In the genomic region with DNA sequence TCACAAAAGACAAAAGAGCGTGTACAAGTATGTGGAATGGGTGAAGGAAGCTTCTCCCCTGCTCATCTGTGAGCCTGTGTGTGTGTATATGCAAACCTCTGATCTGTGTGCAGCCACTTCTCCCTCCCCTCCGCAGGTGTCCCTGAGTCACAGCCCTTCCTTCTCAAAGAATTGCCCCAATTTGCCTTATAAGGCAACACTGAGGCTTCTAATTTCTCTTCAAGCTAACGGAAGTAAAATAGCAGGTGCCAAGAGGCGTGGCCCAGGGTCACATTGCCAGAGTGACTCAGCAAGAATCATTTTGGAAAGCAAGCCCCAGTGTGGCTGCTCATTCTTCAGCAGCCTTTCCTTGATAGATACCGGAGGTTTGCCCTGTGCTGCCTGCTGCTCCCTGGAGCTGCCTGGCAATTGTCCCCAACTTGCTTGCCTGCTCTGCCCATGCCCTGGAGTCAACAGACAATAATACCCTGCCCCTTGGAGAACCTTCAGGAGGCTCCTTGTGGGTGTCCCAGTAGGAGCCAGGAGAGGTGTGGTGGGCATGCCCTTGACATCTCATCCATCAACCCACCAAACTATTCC, we compare ENCODE assay signal across 8 cellular contexts. TPM values are rescaled to one million over a fixed set of nuclear protein-coding genes. Genes with fewer than 3 reads are reported as not detected.
A peak's percentile ranks its signal among the peaks of the same experiment; 100 is the strongest.
DNase-seq lines count a peak whose midpoint lies in the region; ATAC-seq lines count a peak whose summit lies in the region.

No MANE protein-coding gene starts in this region.

- DNase-seq in Caki2 (ENCODE audit: low read depth) (peak; percentile 81), HS-27A (ENCODE audit: low read depth) (peak; percentile 86), OCI-M1 (lab: John Stamatoyannopoulos, UW) (peak; percentile 89), glomerular endothelial cell (ENCODE audit: extremely low read depth, low read depth, low spot score) (peak; percentile 77), NCI-H187 treated with DMSO at 0.1 percent for 48 hours (lab: John Stamatoyannopoulos, UW) (no peak)
- peak; percentile 83 for DNase-seq in activated T-cell treated with anti-CD3 and anti-CD28 coated beads, Interleukin-2, amount 50 U/mL, for 24 hours

- H3K4me1 Mint-ChIP-seq in activated T-cell treated with anti-CD3 and anti-CD28 coated beads, Interleukin-2, amount 50 U/mL, for 24 hours (ENCODE audit: low read depth), result peaks cover 35% of the 10 kb centered on the region

- in situ Hi-C loops in Caki2 (cut with HindIII; ENCODE audit: low pct_unique_long_range_greater_than_20kb, low sequenced_read_pairs), result no loop called here

- peak; percentile 96 for ATAC-seq in GM21390 (IDR thresholded peaks at IDR 0.05; ENCODE audit: unreplicated experiment)

- H3K27me3 Mint-ChIP-seq in activated T-cell treated with anti-CD3 and anti-CD28 coated beads, Interleukin-2, amount 50 U/mL, for 24 hours, result no peaks in the 10 kb centered on the region

- peak overlapping the region; percentile 34 for H3K4me3 Mint-ChIP-seq in activated T-cell treated with anti-CD3 and anti-CD28 coated beads, Interleukin-2, amount 50 U/mL, for 24 hours

- no peaks in the 10 kb centered on the region for H3K9me3 Mint-ChIP-seq in activated T-cell treated with anti-CD3 and anti-CD28 coated beads, Interleukin-2, amount 50 U/mL, for 24 hours

- no peak overlapping the region for H3K4me3 ChIP-seq in skin epidermis

- peak overlapping the region in 20 of 21 experiments; percentile 0 to 85 (median 64) for H3K27ac ChIP-seq in skin epidermis

- H3K27ac Mint-ChIP-seq in activated T-cell treated with anti-CD3 and anti-CD28 coated beads, Interleukin-2, amount 50 U/mL, for 24 hours, result peak overlapping the region; percentile 97

- no peaks in the 10 kb centered on the region for H3K36me3 Mint-ChIP-seq in activated T-cell treated with anti-CD3 and anti-CD28 coated beads, Interleukin-2, amount 50 U/mL, for 24 hours (ENCODE audit: low read depth)

RNA-seq across cellular contexts. Expression of gene BMP10, which starts 37.3 kb away (rescaled TPM):
- total RNA-seq in Caki2 (2014; rRNA removed; shearing (Covaris generic); ENCODE audit: low replicate concordance), result not detected in 2 replicates
- total RNA-seq in glomerular endothelial cell, result not detected in 2 replicates

RNA-seq across cellular contexts. Expression of gene GKN2, which starts 44.2 kb away (rescaled TPM):
- total RNA-seq in Caki2 (2014; rRNA removed; shearing (Covaris generic); ENCODE audit: low replicate concordance), result not detected in 2 replicates
- total RNA-seq in glomerular endothelial cell, result not detected in 2 replicates
